ENCODE assay signal across 1 cellular context in genomic region chr1:221718391-221719277, GRCh38.
A peak's percentile ranks its signal among the peaks of the same experiment; 100 is the strongest.
TF ChIP-seq lines count a peak whose summit lies in the region.

No MANE protein-coding gene starts in this region.

TF ChIP-seq in HepG2, 621 proteins besides CTCF, POLR2A, EP300 and RAD21 (continued from another document and continues in another):
- TF ChIP-seq MEIS2 (CRISPR knock-in tag; IDR thresholded peaks at IDR 0.05) = no peak
- no peak for TF ChIP-seq TFDP2 (CRISPR knock-in tag; IDR thresholded peaks at IDR 0.05)
- no peak for TF ChIP-seq ZNF639 (CRISPR knock-in tag; conservative IDR thresholded peaks at IDR 0.05)
- no peak for TF ChIP-seq POGZ (CRISPR knock-in tag; IDR thresholded peaks at IDR 0.05)
- TF ChIP-seq CHD4 (IDR thresholded peaks at IDR 0.05; ENCODE audit: borderline replicate concordance, low read length) = no peak; the same call in 1 of the 2 replicates
- peak; percentile 58; the same call in 1 of the 2 replicates for TF ChIP-seq ZNF264 (CRISPR knock-in tag; IDR thresholded peaks at IDR 0.05)
- no peak for TF ChIP-seq ZNF142 (CRISPR knock-in tag; IDR thresholded peaks at IDR 0.05)
- TF ChIP-seq THYN1 (CRISPR knock-in tag; IDR thresholded peaks at IDR 0.05; ENCODE audit: borderline replicate concordance, low read depth) = no peak
- TF ChIP-seq PAF1 (CRISPR knock-in tag; IDR thresholded peaks at IDR 0.05) = no peak
- no peak for TF ChIP-seq KDM4B (CRISPR knock-in tag; IDR thresholded peaks at IDR 0.05)
- TF ChIP-seq ZNF343 (CRISPR knock-in tag; IDR thresholded peaks at IDR 0.05) = no peak
- no peak; the same call in 1 of the 2 replicates for TF ChIP-seq NR2F2 (IDR thresholded peaks at IDR 0.05; ENCODE audit: borderline replicate concordance, low read depth)
- no peak for TF ChIP-seq ZNF747 (CRISPR knock-in tag; IDR thresholded peaks at IDR 0.05; ENCODE audit: borderline replicate concordance)
- peak; percentile 62 for TF ChIP-seq ZGPAT (CRISPR knock-in tag; IDR thresholded peaks at IDR 0.05)
- TF ChIP-seq IKZF5 (CRISPR knock-in tag; IDR thresholded peaks at IDR 0.05) = peak; percentile 35; the same call in 1 of the 2 replicates
- TF ChIP-seq ZNF670 (CRISPR knock-in tag; IDR thresholded peaks at IDR 0.05; ENCODE audit: borderline replicate concordance) = no peak
- TF ChIP-seq CEBPG (CRISPR knock-in tag; IDR thresholded peaks at IDR 0.05) = peak; percentile 96
- no peak for TF ChIP-seq MAZ (IDR thresholded peaks at IDR 0.05; ENCODE audit: borderline replicate concordance, low read depth, low read length)
- no peak for TF ChIP-seq MAZ (CRISPR knock-in tag; IDR thresholded peaks at IDR 0.05; ENCODE audit: low read depth)
- no peak for TF ChIP-seq RARG (CRISPR knock-in tag; IDR thresholded peaks at IDR 0.05; ENCODE audit: low read depth)
- no peak for TF ChIP-seq SP1 (IDR thresholded peaks at IDR 0.05)
- TF ChIP-seq SP1 (CRISPR knock-in tag; IDR thresholded peaks at IDR 0.05) = no peak
- TF ChIP-seq ZBTB8A (CRISPR knock-in tag; IDR thresholded peaks at IDR 0.05; ENCODE audit: borderline replicate concordance, low read depth) = no peak
- TF ChIP-seq HNRNPUL1 (IDR thresholded peaks at IDR 0.05; ENCODE audit: low read depth, low read length) = no peak
- TF ChIP-seq MAF1 (CRISPR knock-in tag; IDR thresholded peaks at IDR 0.05; ENCODE audit: borderline replicate concordance) = no peak
- no peak for TF ChIP-seq CBX2 (IDR thresholded peaks at IDR 0.05; ENCODE audit: low read depth, low read length)
- TF ChIP-seq CBX2 (CRISPR knock-in tag; IDR thresholded peaks at IDR 0.05; ENCODE audit: low read depth) = no peak
- TF ChIP-seq ZNF713 (CRISPR knock-in tag; IDR thresholded peaks at IDR 0.05) = no peak
- no peak for TF ChIP-seq FOXM1 (CRISPR knock-in tag; IDR thresholded peaks at IDR 0.05)
- no peak for TF ChIP-seq ZNF367 (CRISPR knock-in tag; IDR thresholded peaks at IDR 0.05; ENCODE audit: borderline replicate concordance)
- no peak for TF ChIP-seq TOPORS (CRISPR knock-in tag; IDR thresholded peaks at IDR 0.05)
- peak; percentile 84; the same call in 1 of the 2 replicates for TF ChIP-seq NFKBIZ (CRISPR knock-in tag; IDR thresholded peaks at IDR 0.05)
- no peak for TF ChIP-seq RNF2 (conservative IDR thresholded peaks at IDR 0.05; ENCODE audit: low read depth)
- TF ChIP-seq HNF1A (IDR thresholded peaks at IDR 0.05; ENCODE audit: low read depth) = peak; percentile 37; the same call in 1 of the 2 replicates
- TF ChIP-seq HNF1A (CRISPR knock-in tag; IDR thresholded peaks at IDR 0.05; ENCODE audit: borderline replicate concordance) = no peak; the same call in 1 of the 2 replicates
- no peak for TF ChIP-seq SOX6 (IDR thresholded peaks at IDR 0.05)
- TF ChIP-seq SOX6 (CRISPR knock-in tag; IDR thresholded peaks at IDR 0.05) = peak; percentile 94
- no peak for TF ChIP-seq POLR2AphosphoS2 (IDR thresholded peaks at IDR 0.05; ENCODE audit: low read depth, low read length)
- TF ChIP-seq HNF4G (IDR thresholded peaks at IDR 0.05; ENCODE audit: borderline replicate concordance, low read depth, low read length) = no peak
- no peak for TF ChIP-seq HNF4G (CRISPR knock-in tag; IDR thresholded peaks at IDR 0.05; ENCODE audit: borderline replicate concordance, low read depth)
- no peak for TF ChIP-seq SALL2 (CRISPR knock-in tag; IDR thresholded peaks at IDR 0.05)
- no peak for TF ChIP-seq MTERF4 (CRISPR knock-in tag; IDR thresholded peaks at IDR 0.05)
- TF ChIP-seq ZSCAN12 (CRISPR knock-in tag; IDR thresholded peaks at IDR 0.05) = no peak
- TF ChIP-seq RNF219 (CRISPR knock-in tag; IDR thresholded peaks at IDR 0.05) = no peak
- no peak for TF ChIP-seq ZNF709 (CRISPR knock-in tag; IDR thresholded peaks at IDR 0.05)
- no peak for TF ChIP-seq SSRP1 (CRISPR knock-in tag; IDR thresholded peaks at IDR 0.05)
- TF ChIP-seq ZNF768 (CRISPR knock-in tag; IDR thresholded peaks at IDR 0.05) = no peak
- peak; percentile 81 for TF ChIP-seq DPF2 (CRISPR knock-in tag; IDR thresholded peaks at IDR 0.05; ENCODE audit: borderline replicate concordance, low read depth)
